Comparison of ENCODE assay signal across 6 cellular contexts in the genomic region with DNA sequence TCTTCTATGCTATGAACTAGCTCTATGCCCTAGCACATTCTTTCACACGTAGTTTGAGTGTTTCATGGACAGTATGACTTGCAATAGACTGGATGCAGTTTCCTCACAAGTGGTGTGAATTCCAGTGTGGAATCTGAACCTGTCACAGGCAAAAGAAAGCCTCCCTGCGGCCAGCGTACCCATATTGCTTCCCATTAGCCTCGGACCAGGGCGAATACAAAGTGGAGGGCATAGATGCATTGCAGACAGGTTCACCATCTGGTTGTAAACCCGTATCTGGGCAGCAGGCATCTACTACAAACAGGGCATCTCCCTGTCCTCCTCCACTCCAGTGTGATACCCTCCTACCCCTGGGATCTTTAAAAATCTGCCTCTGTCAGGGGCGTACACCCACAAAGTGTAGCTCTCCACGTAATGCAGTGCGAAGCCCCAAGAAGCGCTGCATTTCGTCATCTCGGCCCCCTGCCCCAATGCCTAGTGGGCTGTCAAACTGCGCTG. TPM values are rescaled to one million over a fixed set of nuclear protein-coding genes. Genes with fewer than 3 reads are reported as not detected.
DNase-seq lines count a peak whose midpoint lies in the region; TF ChIP-seq lines count a peak whose summit lies in the region.

No MANE protein-coding gene starts in this region.

- peaks cover 6% of the 10 kb centered on the region for H3K4me1 ChIP-seq in GM23248 (ENCODE audit: insufficient read depth)
- H3K4me1 ChIP-seq in trophoblast cell (ENCODE audit: control insufficient read depth in 1 of 2, insufficient read depth in 2 of 2, low read length in 2 of 2), result peaks cover 15 to 17% of the 10 kb centered on the region in 2 experiments

- peak overlapping the region; percentile 44 for H2BK120ac ChIP-seq in trophoblast cell (ENCODE audit: insufficient read depth, low read length, poor library complexity)

- H3K27ac ChIP-seq in GM23248 (peak overlapping the region; percentile 95), trophoblast cell (ENCODE audit: low read depth, low read length) (peak overlapping the region; percentile 4)

- peaks cover 17% of the 10 kb centered on the region for H3F3A ChIP-seq in GM23248 (ENCODE audit: insufficient read depth)

- H3K4me3 ChIP-seq in GM23248, result peak overlapping the region; percentile 90
- H3K4me3 ChIP-seq in choroid plexus epithelial cell (ENCODE audit: low read depth, low read length), result peak overlapping the region; percentile 64
- peak overlapping the region; percentile 63 for H3K4me3 ChIP-seq in trophoblast cell (ENCODE audit: low read depth, low read length)

- H3K79me1 ChIP-seq in trophoblast cell (ENCODE audit: low read length), result peaks cover 18% of the 10 kb centered on the region

- H3K14ac ChIP-seq in trophoblast cell (ENCODE audit: low read length), result peak overlapping the region; percentile 38

- H3K9me3 Mint-ChIP-seq in activated naive CD4-positive, alpha-beta T cell treated with anti-CD3 and anti-CD28 coated beads, Interleukin-2, amount 10 ng/mL, durations not matched to agents 7 days and 5 days, result no peaks in the 10 kb centered on the region
- H3K9me3 Mint-ChIP-seq in activated naive CD4-positive, alpha-beta T cell treated with anti-CD3 and anti-CD28 coated beads for 36 hours, result no peaks in the 10 kb centered on the region

- H3K36me3 ChIP-seq in GM23248 (ENCODE audit: low read depth) (no peaks in the 10 kb centered on the region), trophoblast cell (ENCODE audit: control insufficient read depth in 1 of 2, insufficient read depth in 2 of 2, low read length in 2 of 2) (peaks cover 11% of the 10 kb centered on the region in 2 experiments)

- no peak overlapping the region for H3K23ac ChIP-seq in trophoblast cell (ENCODE audit: low read length)

- H4K91ac ChIP-seq in trophoblast cell (ENCODE audit: low read depth, low read length), result peak overlapping the region; percentile 71

- peak overlapping the region; percentile 11 for H2BK12ac ChIP-seq in trophoblast cell (ENCODE audit: low read length)

- H3K36me3 Mint-ChIP-seq in activated naive CD4-positive, alpha-beta T cell treated with anti-CD3 and anti-CD28 coated beads, Interleukin-2, amount 10 ng/mL, durations not matched to agents 7 days and 5 days, result peaks cover 10% of the 10 kb centered on the region
- H3K36me3 Mint-ChIP-seq in activated naive CD4-positive, alpha-beta T cell treated with anti-CD3 and anti-CD28 coated beads for 36 hours (ENCODE audit: low read depth), result peaks cover 7% of the 10 kb centered on the region

- intact Hi-C loops in activated naive CD4-positive, alpha-beta T cell treated with anti-CD3 and anti-CD28 coated beads for 36 hours (cut with micrococcal nuclease), result loop anchor here (1.0 kb wide), 10 partner anchors 12 to 408 kb away; a partner anchor contains a TSS

- peak overlapping the region; percentile 17 for H4K12ac ChIP-seq in trophoblast cell (ENCODE audit: low read depth, low read length)

- H3K4me3 Mint-ChIP-seq in activated naive CD4-positive, alpha-beta T cell treated with anti-CD3 and anti-CD28 coated beads, Interleukin-2, amount 10 ng/mL, durations not matched to agents 7 days and 5 days, result no peak overlapping the region
- H3K4me3 Mint-ChIP-seq in activated naive CD4-positive, alpha-beta T cell treated with anti-CD3 and anti-CD28 coated beads for 36 hours, result no peak overlapping the region

- H3K27me3 Mint-ChIP-seq in activated naive CD4-positive, alpha-beta T cell treated with anti-CD3 and anti-CD28 coated beads, Interleukin-2, amount 10 ng/mL, durations not matched to agents 7 days and 5 days, result peaks cover 2% of the 10 kb centered on the region
- no peaks in the 10 kb centered on the region for H3K27me3 Mint-ChIP-seq in activated naive CD4-positive, alpha-beta T cell treated with anti-CD3 and anti-CD28 coated beads for 36 hours (ENCODE audit: low read depth)

- peak overlapping the region; percentile 2 for H2AK5ac ChIP-seq in trophoblast cell (ENCODE audit: low read length)

- H3K9me2 ChIP-seq in GM23248 (ENCODE audit: insufficient read depth), result no peaks in the 10 kb centered on the region

- in situ Hi-C loops in GM23248 (cut with MboI), result no loop called here

- peak overlapping the region; percentile 56 for H4K8ac ChIP-seq in trophoblast cell (ENCODE audit: low read depth, low read length)

- TF ChIP-seq CTCF in choroid plexus epithelial cell (conservative IDR thresholded peaks at IDR 0.05; ENCODE audit: low read depth, low read length), result no peak

- H3K27ac Mint-ChIP-seq in activated naive CD4-positive, alpha-beta T cell treated with anti-CD3 and anti-CD28 coated beads, Interleukin-2, amount 10 ng/mL, durations not matched to agents 7 days and 5 days, result no peak overlapping the region
- H3K27ac Mint-ChIP-seq in activated naive CD4-positive, alpha-beta T cell treated with anti-CD3 and anti-CD28 coated beads for 36 hours, result no peak overlapping the region

- CTCF ChIA-PET in activated naive CD4-positive, alpha-beta T cell treated with anti-CD3 and anti-CD28 coated beads, Interleukin-2, amount 10 ng/mL, durations not matched to agents 7 days and 5 days (lab: Charles Lee), result interaction anchor here (0.6 kb wide), 1 partner anchor 87 kb away, joined by 3 read pairs; no protein-coding TSS in a partner anchor
- CTCF ChIA-PET in activated naive CD4-positive, alpha-beta T cell treated with anti-CD3 and anti-CD28 coated beads for 36 hours (lab: Charles Lee), result interaction anchor here (0.9 kb wide), 1 partner anchor 11 kb away, joined by 3 read pairs; no protein-coding TSS in a partner anchor

- H3K9ac ChIP-seq in GM23248 (peak overlapping the region; percentile 94), trophoblast cell (ENCODE audit: low read length) (peak overlapping the region; percentile 61)

- H3K4me1 Mint-ChIP-seq in activated naive CD4-positive, alpha-beta T cell treated with anti-CD3 and anti-CD28 coated beads, Interleukin-2, amount 10 ng/mL, durations not matched to agents 7 days and 5 days, result peaks cover 31% of the 10 kb centered on the region
- peaks cover 28% of the 10 kb centered on the region for H3K4me1 Mint-ChIP-seq in activated naive CD4-positive, alpha-beta T cell treated with anti-CD3 and anti-CD28 coated beads for 36 hours (ENCODE audit: low read depth)

- H3K79me2 ChIP-seq in GM23248 (ENCODE audit: insufficient read depth) (peaks cover 27% of the 10 kb centered on the region), trophoblast cell (ENCODE audit: control insufficient read depth, insufficient read depth, low read length, poor library complexity) (peaks cover 9% of the 10 kb centered on the region)

- peak overlapping the region; percentile 31 for H3K18ac ChIP-seq in trophoblast cell (ENCODE audit: low read length)

- H3K4me2 ChIP-seq in GM23248 (ENCODE audit: unreplicated experiment) (peak overlapping the region; percentile 93), trophoblast cell (ENCODE audit: low read length) (peak overlapping the region; percentile 73)

- H3K27me3 ChIP-seq in GM23248 (replicated peaks; ENCODE audit: insufficient read depth), result no peaks in the 10 kb centered on the region
- H3K27me3 ChIP-seq in trophoblast cell (ENCODE audit: insufficient read depth, low read length), result no peaks in the 10 kb centered on the region

- H4K20me1 ChIP-seq in GM23248 (ENCODE audit: insufficient read depth), result no peaks in the 10 kb centered on the region

- H2BK5ac ChIP-seq in trophoblast cell (ENCODE audit: low read depth, low read length, poor library complexity), result peak overlapping the region; percentile 60

- no peak overlapping the region for H3K4ac ChIP-seq in trophoblast cell (ENCODE audit: low read depth, low read length)

- H3K9me3 ChIP-seq in GM23248 (ENCODE audit: low read depth), result no peaks in the 10 kb centered on the region
- peaks cover 3% of the 10 kb centered on the region for H3K9me3 ChIP-seq in trophoblast cell (ENCODE audit: insufficient read depth, low read depth, low read length)

- DNase-seq in GM23248 (peak; percentile 52), choroid plexus epithelial cell (ENCODE audit: low read depth) (peak; percentile 68), trophoblast cell (peak; percentile 70 to 72)
- no peak for DNase-seq in activated naive CD4-positive, alpha-beta T cell treated with anti-CD3 and anti-CD28 coated beads, Interleukin-2, amount 10 ng/mL, durations not matched to agents 7 days and 5 days
- no peak for DNase-seq in activated naive CD4-positive, alpha-beta T cell treated with anti-CD3 and anti-CD28 coated beads, Interleukin-2, amount 50 U/mL, for 16 hours
- no peak for DNase-seq in activated naive CD4-positive, alpha-beta T cell treated with anti-CD3 and anti-CD28 coated beads for 36 hours

- 1 to 3% methylated on average over 13 of the region's 13 CpGs for WGBS in GM23248 (ENCODE audit: low coverage in 1 of 2, low lambda C conversion rate in 2 of 2, missing lambda C conversion rate in 2 of 2), 2 experiments
- no CpG with 5 or more reads among the region's 13 CpGs for WGBS in trophoblast cell (ENCODE audit: extremely low coverage, insufficient coverage, insufficient read length)

- peak overlapping the region; percentile 95 for H2AFZ ChIP-seq in GM23248
- peak overlapping the region; percentile 97 for H2AFZ ChIP-seq in trophoblast cell (ENCODE audit: insufficient read depth, low read length, poor library complexity)

RNA-seq across cellular contexts. Expression of a gene that starts 1.4 kb away (rescaled TPM):
- total RNA-seq in GM23248 (2014; rRNA removed; shearing (Covaris generic)), result 17.5 and 22.3 TPM in 2 replicates
- 7.8 and 8.3 TPM in 2 replicates for polyA plus RNA-seq in GM23248 (2016; fragmentation: Nextera tagmentation; extraction: Ambion mirVana)
- 36.7 and 39.1 TPM in 2 replicates for polyA plus RNA-seq in trophoblast cell (2013)
- 10 to 100 TPM; 60.2 to 61.5 TPM for total RNA-seq in activated naive CD4-positive, alpha-beta T cell treated with anti-CD3 and anti-CD28 coated beads for 36 hours

RNA-seq across cellular contexts. Expression of a gene that starts 12.8 kb away (rescaled TPM):
- total RNA-seq in GM23248 (2014; rRNA removed; shearing (Covaris generic)), result 29.6 and 31.9 TPM in 2 replicates
- 21.2 and 24.7 TPM in 2 replicates for polyA plus RNA-seq in GM23248 (2016; fragmentation: Nextera tagmentation; extraction: Ambion mirVana)
- polyA plus RNA-seq in trophoblast cell (2013), result 49.3 and 50.2 TPM in 2 replicates
- 10 to 100 TPM; 52.4 to 55.6 TPM for total RNA-seq in activated naive CD4-positive, alpha-beta T cell treated with anti-CD3 and anti-CD28 coated beads for 36 hours

RNA-seq across cellular contexts. Expression of a gene that starts 25.3 kb away (rescaled TPM):
- total RNA-seq in GM23248 (2014; rRNA removed; shearing (Covaris generic)), result 23.1 and 33.4 TPM in 2 replicates
- polyA plus RNA-seq in GM23248 (2016; fragmentation: Nextera tagmentation; extraction: Ambion mirVana), result 13.0 and 13.1 TPM in 2 replicates
- polyA plus RNA-seq in trophoblast cell (2013), result 77.6 and 78.9 TPM in 2 replicates
- 10 to 100 TPM; 31.1 to 33.8 TPM for total RNA-seq in activated naive CD4-positive, alpha-beta T cell treated with anti-CD3 and anti-CD28 coated beads for 36 hours

RNA-seq across cellular contexts. Expression of a gene that starts 34.2 kb away (rescaled TPM):
- 1.1 TPM in 1 of 2 replicates, not detected in the other for total RNA-seq in GM23248 (2014; rRNA removed; shearing (Covaris generic))
- polyA plus RNA-seq in GM23248 (2016; fragmentation: Nextera tagmentation; extraction: Ambion mirVana), result 0.84 and 1.1 TPM in 2 replicates
- 1.4 TPM in 2 replicates for polyA plus RNA-seq in trophoblast cell (2013)
- total RNA-seq in activated naive CD4-positive, alpha-beta T cell treated with anti-CD3 and anti-CD28 coated beads for 36 hours, result under 1 TPM; 0.27 to 0.43 TPM

RNA-seq across cellular contexts. Expression of a gene that starts 34.7 kb away (rescaled TPM):
- 22.5 and 26.0 TPM in 2 replicates for total RNA-seq in GM23248 (2014; rRNA removed; shearing (Covaris generic))
- 19.4 and 22.1 TPM in 2 replicates for polyA plus RNA-seq in GM23248 (2016; fragmentation: Nextera tagmentation; extraction: Ambion mirVana)
- polyA plus RNA-seq in trophoblast cell (2013), result 57.4 and 59.4 TPM in 2 replicates
- total RNA-seq in activated naive CD4-positive, alpha-beta T cell treated with anti-CD3 and anti-CD28 coated beads for 36 hours, result 10 to 100 TPM; 36.6 TPM

Comparison
In these comparisons a context has a peak if more than half of its experiments do, and no peak if none do; other contexts are left out.
1. DNase-seq: peak in GM23248 (single experiment), choroid plexus epithelial cell (single experiment) and trophoblast cell (2 of 2); none in activated naive CD4-positive, alpha-beta T cell treated with anti-CD3 and anti-CD28 coated beads, Interleukin-2, amount 10 ng/mL, durations not matched to agents 7 days and 5 days (single experiment), activated naive CD4-positive, alpha-beta T cell treated with anti-CD3 and anti-CD28 coated beads, Interleukin-2, amount 50 U/mL, for 16 hours (single experiment) and activated naive CD4-positive, alpha-beta T cell treated with anti-CD3 and anti-CD28 coated beads for 36 hours (single experiment).
2. Peak in every context shown above with its lines, with median percentiles within 50 percentile points of each other: H3K4me3 ChIP-seq.